ENCODE assay signal across 10 cellular contexts in the genomic region with DNA sequence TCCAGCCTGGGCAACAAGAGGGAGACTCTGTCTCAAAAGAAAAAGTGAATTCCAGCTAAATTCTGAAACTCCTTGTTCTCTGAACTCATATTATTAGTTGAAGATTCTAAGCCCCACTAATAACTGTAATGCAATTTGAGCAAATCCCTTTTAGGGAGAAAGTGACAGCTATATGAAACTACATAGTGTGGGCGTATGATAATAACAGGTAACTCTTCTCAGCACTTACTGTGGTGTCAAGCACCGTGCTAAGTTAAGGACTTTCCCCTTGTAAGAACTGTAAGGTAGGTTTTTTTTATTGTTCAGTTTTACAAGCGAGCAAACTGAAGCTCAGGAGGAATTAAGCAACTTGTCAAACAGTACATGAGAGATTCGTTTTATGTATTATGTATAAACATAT. TPM values are rescaled to one million over a fixed set of nuclear protein-coding genes. Genes with fewer than 3 reads are reported as not detected.
DNase-seq lines count a peak whose midpoint lies in the region; ATAC-seq and TF ChIP-seq lines count a peak whose summit lies in the region.
"Had no signal": no experiment of that assay in that cellular context is flagged by ENCODE, and none has a peak within 500 bp of the region (broad histone marks: within the 10 kb centered on the region; RNA-seq: fewer than 3 reads in every experiment).

No MANE protein-coding gene starts in this region.

- no peaks in the 10 kb centered on the region for H3K27me3 Mint-ChIP-seq in activated naive CD8-positive, alpha-beta T cell

- peak overlapping the region; percentile 82 for H3K27ac Mint-ChIP-seq in activated naive CD8-positive, alpha-beta T cell

- no peak overlapping the region; the same call in 1 of the 2 replicates for H3K4me3 ChIP-seq in GM06990 (replicated peaks; ENCODE audit: low read depth, low read length)

- H3K4me3 Mint-ChIP-seq in activated naive CD8-positive, alpha-beta T cell: peak overlapping the region; percentile 56

- ATAC-seq in GM18907 (IDR thresholded peaks at IDR 0.05; ENCODE audit: unreplicated experiment) (peak; percentile 41), HG03103 (IDR thresholded peaks at IDR 0.05; ENCODE audit: low read depth, unreplicated experiment) (peak; percentile 56), omental fat pad (ENCODE audit: low FRiP score) (no peak)

- DNase-seq in GM06990 (ENCODE audit: extremely low read depth, insufficient read length) (peak; percentile 63), HEK293T (ENCODE audit: extremely low spot score) (no peak), omental fat pad (ENCODE audit: low spot score) (no peak), cerebellar nuclear complex (lab: John Stamatoyannopoulos, UW) (no peak), NCI-H2107 treated with DMSO at 0.1 percent for 48 hours (lab: John Stamatoyannopoulos, UW; ENCODE audit: unreplicated experiment) (no peak)
- DNase-seq: brain microvascular endothelial cell, mammary epithelial cell had no signal

- 0 out of 2 replicates have a peak, but pooled peaks cover 1% of the 10 kb centered on the region for H3K36me3 ChIP-seq in GM06990 (ENCODE audit: control insufficient read depth, insufficient read depth, low read length)

- POLR2A ChIA-PET in HEK293T (lab: Yijun Ruan, JAX): no interaction called here

- CTCF ChIA-PET in HEK293T (lab: Yijun Ruan, JAX): interaction anchor here (0.7 kb wide), 1 partner anchor 11 kb away, joined by 5 read pairs; no protein-coding TSS in a partner anchor

- no peak for TF ChIP-seq CTCF in GM06990 (IDR thresholded peaks at IDR 0.05; ENCODE audit: insufficient read depth, low read length, poor library complexity, severe bottlenecking)
- no peak for TF ChIP-seq CTCF in omental fat pad (IDR thresholded peaks at IDR 0.05)

- peaks cover 70% of the 10 kb centered on the region for H3K4me1 Mint-ChIP-seq in activated naive CD8-positive, alpha-beta T cell (ENCODE audit: low read depth)

- no peaks in the 10 kb centered on the region for H3K9me3 Mint-ChIP-seq in activated naive CD8-positive, alpha-beta T cell (ENCODE audit: low read depth)

- H3K36me3 Mint-ChIP-seq in activated naive CD8-positive, alpha-beta T cell: peaks cover 10% of the 10 kb centered on the region

- no peaks in the 10 kb centered on the region for H3K27me3 ChIP-seq in GM06990 (replicated peaks; ENCODE audit: control insufficient read depth, insufficient read depth, low read length)
- H3K27me3 ChIP-seq: brain microvascular endothelial cell had no signal

TF ChIP-seq in HEK293T, 16 proteins besides CTCF, POLR2A, EP300 and RAD21:
- TF ChIP-seq FOXM1 (IDR thresholded peaks at IDR 0.05; ENCODE audit: borderline replicate concordance) (no peak), ZNF384 (IDR thresholded peaks at IDR 0.05) (no peak), HDGF (IDR thresholded peaks at IDR 0.05; ENCODE audit: borderline replicate concordance) (no peak), L3MBTL2 (conservative IDR thresholded peaks at IDR 0.05) (no peak), FOXA1 (IDR thresholded peaks at IDR 0.05) (no peak), CTBP1 (IDR thresholded peaks at IDR 0.05; ENCODE audit: borderline replicate concordance) (no peak)

RNA-seq across cellular contexts. Expression of a gene that starts 5.4 kb away (rescaled TPM):
- total RNA-seq in omental fat pad: 10 to 100 TPM; 33.6 to 93.3 (median 43.2) TPM

RNA-seq across cellular contexts. Expression of a gene that starts 8.4 kb away (rescaled TPM):
- total RNA-seq in omental fat pad: 10 to 100 TPM; 28.7 to 77.2 (median 47.0) TPM

RNA-seq across cellular contexts. Expression of a gene that starts 43.7 kb away (rescaled TPM):
- 10 to 100 TPM in 3 of 4 donors, 1 to 10 TPM in 1; 7.4 to 17.0 (median 11.9) TPM for total RNA-seq in omental fat pad
